ENCODE assay signal across 8 cellular contexts in the genomic region with DNA sequence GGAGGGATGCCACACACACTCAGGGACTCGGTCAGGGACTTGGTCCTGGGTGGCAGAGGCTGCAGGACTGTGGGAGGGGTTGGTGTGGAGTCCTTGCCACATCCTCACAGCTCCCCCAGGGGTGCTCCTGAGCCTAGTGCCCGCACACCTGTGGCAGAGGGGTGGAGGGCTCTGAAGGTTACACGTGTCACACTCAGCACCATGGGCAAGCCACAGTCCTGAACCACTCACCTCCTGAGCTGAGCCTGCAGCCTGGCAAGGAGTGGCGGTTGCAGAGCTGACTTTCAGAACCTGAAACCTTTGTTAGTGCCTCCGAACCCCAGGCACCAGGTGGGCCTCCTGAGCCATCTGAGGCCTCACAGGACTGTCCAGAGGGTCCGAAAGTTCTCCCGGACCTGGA.
"Had no signal": no experiment of that assay in that cellular context is flagged by ENCODE, and none has a peak within 500 bp of the region (broad histone marks: within the 10 kb centered on the region; RNA-seq: fewer than 3 reads in every experiment).

No MANE protein-coding gene starts in this region.

- H3K4me3 ChIP-seq: GM23248, HAP-1, K562 had no signal

- H3K36me3 ChIP-seq: HAP-1 had no signal

- H3K9ac ChIP-seq: GM23248 had no signal

- DNase-seq: GM23248, GOT3, H7, IMR-90, KG1 had no signal

- H3K27ac ChIP-seq: GM23248 had no signal

- H2AFZ ChIP-seq: GM23248 had no signal

- H3K4me1 ChIP-seq: HAP-1 had no signal

- FAIRE-seq: HTR-8/SVneo, K562 had no signal

- H3K9me3 ChIP-seq: HAP-1 had no signal
